8 cellular contexts compared by ENCODE assay signal in the genomic region with DNA sequence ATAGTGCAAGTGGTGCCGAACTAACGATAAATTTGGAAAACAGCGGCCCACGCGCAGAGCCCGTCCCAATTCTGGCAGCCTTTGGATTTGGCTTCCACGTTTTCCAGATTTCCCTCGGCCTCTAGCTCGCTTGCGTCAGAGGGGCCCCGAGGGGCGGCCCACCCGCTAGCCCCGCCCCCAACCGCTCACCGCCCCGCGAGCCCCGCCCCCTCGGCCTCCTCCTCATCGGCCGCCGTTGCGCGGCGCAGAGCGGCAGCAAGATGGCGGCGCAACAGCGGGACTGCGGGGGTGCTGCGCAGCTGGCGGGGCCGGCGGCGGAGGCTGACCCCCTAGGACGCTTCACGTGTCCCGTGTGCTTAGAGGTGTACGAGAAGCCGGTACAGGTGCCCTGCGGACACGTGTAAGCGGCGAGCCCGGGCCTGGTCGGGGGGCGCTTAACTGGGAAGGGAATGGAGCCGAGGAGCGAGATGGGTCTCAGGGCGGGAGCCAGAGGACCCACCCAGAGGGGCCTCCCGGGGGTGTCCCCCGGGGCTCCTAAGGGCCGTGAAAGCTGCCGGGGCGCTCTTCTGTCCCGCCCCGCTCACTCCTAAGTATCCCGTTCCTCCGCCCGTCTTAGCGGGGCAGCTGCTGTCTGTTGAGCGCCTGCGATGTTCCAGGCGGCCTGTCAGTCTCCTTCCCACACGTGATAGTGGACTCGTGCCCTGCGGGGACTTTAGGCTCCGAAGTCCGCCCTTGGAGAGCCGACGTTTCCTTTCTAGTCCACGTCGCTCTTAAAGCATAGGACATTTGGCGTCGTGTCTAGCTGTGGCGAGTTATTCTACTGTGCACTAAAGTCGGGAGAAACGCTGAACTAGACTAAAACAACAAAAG. TPM values are rescaled to one million over a fixed set of nuclear protein-coding genes. Genes with fewer than 3 reads are reported as not detected.
A peak's percentile ranks its signal among the peaks of the same experiment; 100 is the strongest.
DNase-seq lines count a peak whose midpoint lies in the region; ATAC-seq and TF ChIP-seq lines count a peak whose summit lies in the region.

A gene with protein sequence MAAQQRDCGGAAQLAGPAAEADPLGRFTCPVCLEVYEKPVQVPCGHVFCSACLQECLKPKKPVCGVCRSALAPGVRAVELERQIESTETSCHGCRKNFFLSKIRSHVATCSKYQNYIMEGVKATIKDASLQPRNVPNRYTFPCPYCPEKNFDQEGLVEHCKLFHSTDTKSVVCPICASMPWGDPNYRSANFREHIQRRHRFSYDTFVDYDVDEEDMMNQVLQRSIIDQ (plus strand): TSS at position 245 of the 870 bp plus-strand sequence. CDS start 16 bp downstream, at position 261.

- peak within 1 kb of the TSS; percentile 91 for H3K4me3 ChIP-seq in colonic mucosa

- no peaks in the 10 kb centered on the region for H3K36me3 ChIP-seq in colonic mucosa

- no peak for TF ChIP-seq CTCF in colonic mucosa (IDR thresholded peaks at IDR 0.05)

- H3K9me3 ChIP-seq in colonic mucosa, result no peaks in the 10 kb centered on the region

- DNase-seq in AG08395 (ENCODE audit: low spot score) (peak; percentile 99), NCI-H526 (lab: John Stamatoyannopoulos, UW) (peak; percentile 78 to 97), colonic mucosa (peak; percentile 92)
- peak; percentile 95 for DNase-seq in activated CD4-positive, alpha-beta T cell treated with anti-CD3 and anti-CD28 coated beads, Interleukin-2, amount 10 ng/mL, durations not matched to agents 24 days and 14 days
- DNase-seq in stimulated activated CD4-positive, alpha-beta T cell treated with anti-CD3 and anti-CD28 coated beads, Interleukin-1b, Interleukin-23, amount 100 ng/mL, for 24 hours (ENCODE audit: low read depth in 4 of 4, low spot score in 1 of 4), result peak; percentile 74 to 90 (median 86)

- H3K4me3 Mint-ChIP-seq in activated CD4-positive, alpha-beta T cell treated with anti-CD3 and anti-CD28 coated beads, Interleukin-2, amount 10 ng/mL, durations not matched to agents 24 days and 14 days, result peak within 1 kb of the TSS; percentile 94

- H3K27ac Mint-ChIP-seq in activated CD4-positive, alpha-beta T cell treated with anti-CD3 and anti-CD28 coated beads, Interleukin-2, amount 10 ng/mL, durations not matched to agents 24 days and 14 days, result peak within 1 kb of the TSS; percentile 88

- H3K9ac ChIP-seq in colonic mucosa (ENCODE audit: low read depth in 2 of 2, low read length in 2 of 2), result peak within 1 kb of the TSS; percentile 92 to 97

- peaks cover 40% of the 10 kb centered on the region for H3K4me1 Mint-ChIP-seq in activated CD4-positive, alpha-beta T cell treated with anti-CD3 and anti-CD28 coated beads, Interleukin-2, amount 10 ng/mL, durations not matched to agents 24 days and 14 days

- H3K27ac ChIP-seq in colonic mucosa, result peak within 1 kb of the TSS; percentile 92
- H3K27ac ChIP-seq in layer of hippocampus (ENCODE audit: low read depth, low read length), result peak within 1 kb of the TSS; percentile 90

- peaks cover 25% of the 10 kb centered on the region for H3K36me3 Mint-ChIP-seq in activated CD4-positive, alpha-beta T cell treated with anti-CD3 and anti-CD28 coated beads, Interleukin-2, amount 10 ng/mL, durations not matched to agents 24 days and 14 days (ENCODE audit: low read depth)

- H3K9me3 Mint-ChIP-seq in activated CD4-positive, alpha-beta T cell treated with anti-CD3 and anti-CD28 coated beads, Interleukin-2, amount 10 ng/mL, durations not matched to agents 24 days and 14 days, result no peaks in the 10 kb centered on the region

- intact Hi-C loops in activated CD4-positive, alpha-beta T cell treated with anti-CD3 and anti-CD28 coated beads, Interleukin-2, amount 10 ng/mL, durations not matched to agents 24 days and 14 days (cut with micrococcal nuclease), result loop anchor here (2.0 to 5.0 kb wide), 2 partner anchors 22 to 394 kb away; partner anchors contain the start of gene SPATA2
- intact Hi-C loops in colonic mucosa (cut with DNase I), result no loop called here

- ATAC-seq in GM18907 (IDR thresholded peaks at IDR 0.05; ENCODE audit: unreplicated experiment) (peak; percentile 62), HG03342 (IDR thresholded peaks at IDR 0.05; ENCODE audit: unreplicated experiment) (peak; percentile 61)

- peaks cover 22% of the 10 kb centered on the region for H3K4me1 ChIP-seq in colonic mucosa

- H3K27me3 Mint-ChIP-seq in activated CD4-positive, alpha-beta T cell treated with anti-CD3 and anti-CD28 coated beads, Interleukin-2, amount 10 ng/mL, durations not matched to agents 24 days and 14 days, result no peaks in the 10 kb centered on the region

- H3K27me3 ChIP-seq in colonic mucosa (no peaks in the 10 kb centered on the region), layer of hippocampus (ENCODE audit: control insufficient read depth, insufficient read depth, low read length) (no peaks in the 10 kb centered on the region)

RNA-seq across cellular contexts. Expression of the gene that starts here (rescaled TPM):
- total RNA-seq in activated CD4-positive, alpha-beta T cell treated with anti-CD3 and anti-CD28 coated beads, Interleukin-2, amount 10 ng/mL, durations not matched to agents 24 days and 14 days, result 60.1 and 69.3 TPM in 2 replicates
- 100 to 1,000 TPM; 101 to 109 TPM for total RNA-seq in colonic mucosa

Comparison
In these comparisons a context has a peak if more than half of its experiments do, and no peak if none do; other contexts are left out.
1. Peak in every context shown above with its lines: DNase-seq, ATAC-seq, H3K4me3 ChIP-seq and H3K27ac ChIP-seq.